8 cellular contexts compared by ENCODE assay signal in the genomic region with DNA sequence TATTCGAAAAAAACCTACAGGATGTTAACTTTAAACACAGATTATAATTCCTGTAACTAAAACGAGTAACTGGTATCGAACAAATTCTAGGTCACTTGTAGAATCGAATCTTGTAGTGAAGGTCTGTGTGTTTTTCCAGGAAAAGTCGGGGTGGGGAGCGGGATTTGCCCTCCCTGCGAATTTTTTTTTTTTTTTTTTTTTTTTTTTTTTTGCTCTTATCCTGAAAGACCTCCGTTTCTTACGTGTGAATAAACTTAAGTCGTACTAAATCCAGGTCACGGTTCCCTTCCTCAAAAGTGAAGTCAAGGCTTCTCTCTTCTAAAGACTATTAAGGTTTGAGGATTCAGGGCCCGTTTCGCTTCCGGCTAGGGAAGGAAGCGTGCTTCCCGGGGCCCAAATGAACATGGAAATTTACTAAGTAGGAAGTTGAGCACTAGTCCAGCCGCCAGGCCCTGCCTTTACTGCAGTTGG. TPM values are rescaled to one million over a fixed set of nuclear protein-coding genes. Genes with fewer than 3 reads are reported as not detected.
DNase-seq lines count a peak whose midpoint lies in the region; ATAC-seq and TF ChIP-seq lines count a peak whose summit lies in the region.

No MANE protein-coding gene starts in this region.

- H3K9me3 Mint-ChIP-seq in naive thymus-derived CD8-positive, alpha-beta T cell = no peaks in the 10 kb centered on the region

- peak overlapping the region; percentile 51 to 89 (median 84) for H3K27ac Mint-ChIP-seq in naive thymus-derived CD8-positive, alpha-beta T cell

- TF ChIP-seq CTCF in OCI-LY7 (conservative IDR thresholded peaks at IDR 0.05; ENCODE audit: low read length) (no peak), coronary artery (IDR thresholded peaks at IDR 0.05) (no peak), GM13977 (IDR thresholded peaks at IDR 0.05; ENCODE audit: extremely low read depth, insufficient read depth, missing control alignments) (no peak)

- H3K79me2 ChIP-seq in OCI-LY7 (ENCODE audit: insufficient read depth, low read depth, low read length) = peaks cover 51% of the 10 kb centered on the region

- H3K4me1 Mint-ChIP-seq in naive thymus-derived CD8-positive, alpha-beta T cell = peaks cover 16 to 50% (median 42%) of the 10 kb centered on the region in 4 donors

- BruUV-seq in OCI-LY7 (replicated peaks; lab: Mats Ljungman, UMichigan) = no TSS peak

- H3K9me2 ChIP-seq in OCI-LY7 (ENCODE audit: insufficient read depth, low read length) = no peaks in the 10 kb centered on the region

- no peak for ATAC-seq in naive thymus-derived CD8-positive, alpha-beta T cell
- no peak for ATAC-seq in HG03442 (IDR thresholded peaks at IDR 0.05; ENCODE audit: unreplicated experiment)

- H3K4me3 ChIP-seq in OCI-LY7 (ENCODE audit: low read depth, low read length, poor library complexity, severe bottlenecking) (peak overlapping the region; percentile 81), coronary artery (peak overlapping the region; percentile 95)

- DNase-seq in NCI-H1092 treated with DMSO at 0.1 percent for 48 hours (lab: John Stamatoyannopoulos, UW) = peak; percentile 66
- no peak for DNase-seq in NCI-H1092 (lab: John Stamatoyannopoulos, UW)
- DNase-seq in OCI-LY7 (ENCODE audit: low spot score) = no peak
- DNase-seq in coronary artery (ENCODE audit: low spot score) = no peak
- DNase-seq in naive thymus-derived CD8-positive, alpha-beta T cell = no peak
- DNase-seq in GM13977 (ENCODE audit: low spot score) = no peak
- DNase-seq in DMS 273 treated with DMSO at 0.1 percent for 48 hours (lab: John Stamatoyannopoulos, UW) = no peak

- CTCF ChIA-PET in OCI-LY7 (lab: Charles Lee; ENCODE audit: unreplicated experiment) = no interaction called here

- peak overlapping the region; percentile 94 for H3K4me2 ChIP-seq in OCI-LY7 (ENCODE audit: low read length)

- H4K20me1 ChIP-seq in OCI-LY7 (ENCODE audit: insufficient read depth, low read length) = peaks cover 5% of the 10 kb centered on the region; the same call in 1 of the 2 replicates

- peaks cover 52% of the 10 kb centered on the region for H3K4me1 ChIP-seq in OCI-LY7 (ENCODE audit: insufficient read depth, low read length, poor library complexity, severe bottlenecking)

- peak overlapping the region; percentile 82 to 96 (median 91) for H3K4me3 Mint-ChIP-seq in naive thymus-derived CD8-positive, alpha-beta T cell

- intact Hi-C loops in OCI-LY7 (cut with micrococcal nuclease; ENCODE audit: unreplicated experiment) = loop anchor here (2.0 to 10.0 kb wide), 5 partner anchors 481 to 1367 kb away; no protein-coding TSS in a partner anchor

- H2AFZ ChIP-seq in OCI-LY7 (ENCODE audit: low read length) = peak overlapping the region; percentile 63; the same call in 1 of the 2 replicates

- H3K36me3 ChIP-seq in OCI-LY7 (ENCODE audit: insufficient read depth, low read length) = peaks cover 8% of the 10 kb centered on the region; the same call in 1 of the 2 replicates

- H3K9me3 ChIP-seq in OCI-LY7 (ENCODE audit: low read length) = no peaks in the 10 kb centered on the region

- H3K27ac ChIP-seq in OCI-LY7 (ENCODE audit: low read depth, low read length, poor library complexity, severe bottlenecking) = peak overlapping the region; percentile 91
- H3K27ac ChIP-seq in coronary artery = peak overlapping the region; percentile 93 to 99

- peaks cover 0 to 2% (median 0%) of the 10 kb centered on the region in 3 donors for H3K36me3 Mint-ChIP-seq in naive thymus-derived CD8-positive, alpha-beta T cell

- in situ Hi-C loops in GM13977 (cut with MboI; ENCODE audit: low pct_unique_long_range_greater_than_20kb, low sequenced_read_pairs, unreplicated experiment) = no loop called here

- POLR2A ChIA-PET in OCI-LY7 (lab: Charles Lee) = interaction anchor here (0.6 to 2.2 kb wide), 3 partner anchors 12 to 295 kb away, joined by 4 to 8 read pairs (median 7); no protein-coding TSS in a partner anchor
- POLR2A ChIA-PET in naive thymus-derived CD8-positive, alpha-beta T cell (lab: Charles Lee) = interaction anchor here (1.2 to 1.6 kb wide), 3 partner anchors 33 to 1030 kb away, joined by 3 to 5 read pairs (median 4); no protein-coding TSS in a partner anchor

- no peaks in the 10 kb centered on the region for H3K27me3 Mint-ChIP-seq in naive thymus-derived CD8-positive, alpha-beta T cell

RNA-seq across cellular contexts. Expression of gene TBC1D5, which starts 0.8 kb away (rescaled TPM):
- total RNA-seq in OCI-LY7 (2014; rRNA removed; shearing (Covaris generic)) = 82.4 and 85.5 TPM in 2 replicates
- 78.5 and 90.5 TPM in 2 replicates for total RNA-seq in OCI-LY7 (2022)
- total RNA-seq in naive thymus-derived CD8-positive, alpha-beta T cell = 10 to 100 TPM; 31.5 to 34.7 TPM
- 10 to 100 TPM; 21.8 to 27.2 (median 23.5) TPM for polyA plus RNA-seq in naive thymus-derived CD8-positive, alpha-beta T cell
